ENCODE assay signal across 27 cellular contexts in genomic region chr21:31500071-31500470, GRCh38.
"Had no signal": no experiment of that assay in that cellular context is flagged by ENCODE, and none has a peak within 500 bp of the region (broad histone marks: within the 10 kb centered on the region; RNA-seq: fewer than 3 reads in every experiment).

No MANE protein-coding gene starts in this region.

- H3K4me3 Mint-ChIP-seq: endodermal cell; memory B cell; naive B cell; natural killer cell treated with Interleukin-12 subunit alpha and Interleukin-12 subunit beta and Interleukin-15 and Interleukin-18, amount 100 ng/mL, for 72 hours; neural crest cell; stimulated activated memory B cell treated with anti-CD40 and anti-IgM and Interleukin-4, amounts not matched to agents 10 μg/mL and 1 μg/mL and 100 μg/mL, for 72 hours had no signal

- DNase-seq: cerebellar nuclear complex; effector CD4-positive, alpha-beta T cell; endodermal cell; foreskin keratinocyte; kidney; left lung; lower lobe of right lung; mucosa of descending colon; naive B cell; pancreas; sigmoid colon; stimulated activated CD4-positive, alpha-beta T cell treated with anti-CD3 and anti-CD28 coated beads, Interleukin-4, amount 100 ng/mL, for 4 hours; stimulated activated naive CD8-positive, alpha-beta T cell treated with anti-CD3 and anti-CD28 coated beads, Interleukin-15, Interleukin-2, amounts not matched to agents 100 U/mL and 50 U/mL, for 24 hours; testis had no signal

- H3K4me3 ChIP-seq: dorsolateral prefrontal cortex, esophagus muscularis mucosa, gastroesophageal sphincter, heart left ventricle, hepatocyte, left lung, lower lobe of right lung, mucosa of descending colon, pancreas, sigmoid colon, testis, tibial nerve, vagina had no signal

- H3K27ac ChIP-seq: esophagus muscularis mucosa, foreskin keratinocyte, gastroesophageal sphincter, heart left ventricle, hepatocyte, left lung, lower lobe of right lung, neutrophil, pancreas, sigmoid colon, testis, tibial nerve, vagina had no signal

- H3K36me3 Mint-ChIP-seq: memory B cell; naive B cell; natural killer cell treated with Interleukin-12 subunit alpha and Interleukin-12 subunit beta and Interleukin-15 and Interleukin-18, amount 100 ng/mL, for 72 hours; stimulated activated memory B cell treated with anti-CD40 and anti-IgM and Interleukin-4, amounts not matched to agents 10 μg/mL and 1 μg/mL and 100 μg/mL, for 72 hours had no signal

- H3K36me3 ChIP-seq: esophagus muscularis mucosa, gastroesophageal sphincter, heart left ventricle, left lung, lower lobe of right lung, neutrophil, pancreas, sigmoid colon, tibial nerve, vagina had no signal

- H3K4me1 Mint-ChIP-seq: memory B cell; naive B cell; stimulated activated memory B cell treated with anti-CD40 and anti-IgM and Interleukin-4, amounts not matched to agents 10 μg/mL and 1 μg/mL and 100 μg/mL, for 72 hours had no signal

- H3K27me3 ChIP-seq: dorsolateral prefrontal cortex, esophagus muscularis mucosa, foreskin keratinocyte, gastroesophageal sphincter, heart left ventricle, hepatocyte, left lung, neutrophil, pancreas, sigmoid colon, testis, tibial nerve, vagina had no signal

- H3K27me3 Mint-ChIP-seq: memory B cell; naive B cell; natural killer cell treated with Interleukin-12 subunit alpha and Interleukin-12 subunit beta and Interleukin-15 and Interleukin-18, amount 100 ng/mL, for 72 hours; progenitor cell of endocrine pancreas; stimulated activated memory B cell treated with anti-CD40 and anti-IgM and Interleukin-4, amounts not matched to agents 10 μg/mL and 1 μg/mL and 100 μg/mL, for 72 hours had no signal

- H3K9me3 ChIP-seq: esophagus muscularis mucosa, gastroesophageal sphincter, heart left ventricle, left lung, lower lobe of right lung, mucosa of descending colon, neutrophil, pancreas, sigmoid colon, testis, tibial nerve, vagina had no signal

- ATAC-seq: foreskin keratinocyte; gastroesophageal sphincter; heart left ventricle; left lung; lower lobe of right lung; mucosa of descending colon; natural killer cell treated with Interleukin-12 subunit alpha and Interleukin-12 subunit beta and Interleukin-15 and Interleukin-18, amount 100 ng/mL, for 72 hours; pancreas; stimulated activated memory B cell treated with anti-CD40 and anti-IgM and Interleukin-4, amounts not matched to agents 10 μg/mL and 1 μg/mL and 100 μg/mL, for 72 hours; stimulated activated naive CD8-positive, alpha-beta T cell treated with anti-CD3 and anti-CD28 coated beads, Interleukin-15, Interleukin-2, amounts not matched to agents 100 U/mL and 50 U/mL, for 24 hours had no signal

- H3K9me3 Mint-ChIP-seq: endodermal cell; naive B cell; natural killer cell treated with Interleukin-12 subunit alpha and Interleukin-12 subunit beta and Interleukin-15 and Interleukin-18, amount 100 ng/mL, for 72 hours; neural crest cell; stimulated activated memory B cell treated with anti-CD40 and anti-IgM and Interleukin-4, amounts not matched to agents 10 μg/mL and 1 μg/mL and 100 μg/mL, for 72 hours had no signal

- H3K27ac Mint-ChIP-seq: endodermal cell; memory B cell; stimulated activated memory B cell treated with anti-CD40 and anti-IgM and Interleukin-4, amounts not matched to agents 10 μg/mL and 1 μg/mL and 100 μg/mL, for 72 hours had no signal

- H3K4me1 ChIP-seq: esophagus muscularis mucosa, gastroesophageal sphincter, heart left ventricle, left lung, lower lobe of right lung, pancreas, sigmoid colon, tibial nerve, vagina had no signal
